28 cellular contexts compared by ENCODE assay signal in genomic region chr16:68948230-68948910, GRCh38.
DNase-seq lines count a peak whose midpoint lies in the region; ATAC-seq and TF ChIP-seq lines count a peak whose summit lies in the region.
"Had no signal": no experiment of that assay in that cellular context is flagged by ENCODE, and none has a peak within 500 bp of the region (broad histone marks: within the 10 kb centered on the region; RNA-seq: fewer than 3 reads in every experiment).

No MANE protein-coding gene starts in this region.

- H3K4me1 ChIP-seq in body of pancreas: no peaks in the 10 kb centered on the region
- H3K4me1 ChIP-seq: testis, vagina had no signal

- no peak for TF ChIP-seq POLR2A in body of pancreas (IDR thresholded peaks at IDR 0.05)

- intact Hi-C loops in body of pancreas (cut with DNase I): no loop called here

- in situ Hi-C loops in ACHN (cut with HindIII; ENCODE audit: low pct_ligation_motif_present, low pct_unique_long_range_greater_than_20kb, low sequenced_read_pairs): no loop called here

- no peaks in the 10 kb centered on the region for H3K36me3 ChIP-seq in body of pancreas (replicated peaks in 1 of 2; ENCODE audit: insufficient read depth in 1 of 2, low read depth in 2 of 2)
- H3K36me3 ChIP-seq: vagina, WERI-Rb-1 had no signal

- WGBS in body of pancreas, 2 donors: 82 to 94% methylated on average over 1 of the region's 1 CpG

- no peaks in the 10 kb centered on the region for H3K27me3 ChIP-seq in body of pancreas
- H3K27me3 ChIP-seq: testis, vagina had no signal

- no peaks in the 10 kb centered on the region for H3K9me3 ChIP-seq in body of pancreas
- H3K9me3 ChIP-seq: testis, vagina had no signal

- DNase-seq in ACHN (peak; percentile 12), M059J (ENCODE audit: low read depth) (peak; percentile 20), left lobe of liver (ENCODE audit: low spot score) (no peak), NCI-H1694 treated with DMSO at 0.1 percent for 48 hours (lab: John Stamatoyannopoulos, UW) (no peak), body of pancreas (no peak)
- no peak for DNase-seq in activated naive CD4-positive, alpha-beta T cell treated with anti-CD3 and anti-CD28 coated beads, Interleukin-2, amount 50 U/mL, for 72 hours (ENCODE audit: low spot score in 2 of 2)
- DNase-seq: activated CD4-positive, alpha-beta T cell treated with anti-CD3 and anti-CD28 coated beads, Interleukin-2, amount 10 ng/mL, durations not matched to agents 24 days and 14 days; activated T-cell treated with anti-CD3 and anti-CD28 coated beads, Interleukin-2, amount 50 U/mL, for 4 hours; COR-L47; DND-41; HFFc6; hypothalamus; left ventricle myocardium inferior; NCI-H1092 treated with DMSO at 0.1 percent for 48 hours; NCI-H187 treated with DMSO at 0.1 percent for 48 hours; NCI-H526; NK-92 treated with Interleukin-12 subunit alpha and Interleukin-12 subunit beta, amount 100 ng/mL, for 24 hours; PC-9; SIG-M5; stimulated activated naive CD8-positive, alpha-beta T cell treated with anti-CD3 and anti-CD28 coated beads, Interleukin-15, Interleukin-2, amounts not matched to agents 100 U/mL and 50 U/mL, for 24 hours; T1000; testis; WERI-Rb-1 had no signal

- H3K27ac ChIP-seq in body of pancreas: no peak overlapping the region
- H3K27ac ChIP-seq: left ventricle myocardium inferior, PC-9, testis, vagina, WERI-Rb-1 had no signal

- no peak overlapping the region for H3K4me3 ChIP-seq in body of pancreas
- H3K4me3 ChIP-seq: GM12878, left ventricle myocardium inferior, PC-9, testis, vagina had no signal

- ATAC-seq in esophagus mucosa (peak; percentile 36), left lobe of liver (peak; percentile 55), HG02885 (IDR thresholded peaks at IDR 0.05; ENCODE audit: poor library complexity, unreplicated experiment) (no peak), body of pancreas (no peak)
- no peak for ATAC-seq in activated naive CD4-positive, alpha-beta T cell treated with anti-CD3 and anti-CD28 coated beads, Interleukin-2, amount 50 U/mL, for 72 hours
- ATAC-seq: activated T-cell treated with anti-CD3 and anti-CD28 coated beads, Interleukin-2, amount 50 U/mL, for 4 hours; GM12878; stimulated activated naive CD8-positive, alpha-beta T cell treated with anti-CD3 and anti-CD28 coated beads, Interleukin-15, Interleukin-2, amounts not matched to agents 100 U/mL and 50 U/mL, for 24 hours had no signal

- TF ChIP-seq CTCF in body of pancreas (IDR thresholded peaks at IDR 0.05): no peak

- no peaks in the 10 kb centered on the region for H3K9me3 Mint-ChIP-seq in activated naive CD4-positive, alpha-beta T cell treated with anti-CD3 and anti-CD28 coated beads, Interleukin-2, amount 50 U/mL, for 72 hours

- H3K27ac Mint-ChIP-seq in activated naive CD4-positive, alpha-beta T cell treated with anti-CD3 and anti-CD28 coated beads, Interleukin-2, amount 50 U/mL, for 72 hours: no peak overlapping the region
- H3K27ac Mint-ChIP-seq: activated CD4-positive, alpha-beta T cell treated with anti-CD3 and anti-CD28 coated beads, Interleukin-2, amount 10 ng/mL, durations not matched to agents 24 days and 14 days; HFFc6; progenitor cell of endocrine pancreas had no signal

- peaks cover 10 to 34% of the 10 kb centered on the region in 2 donors for H3K36me3 Mint-ChIP-seq in activated naive CD4-positive, alpha-beta T cell treated with anti-CD3 and anti-CD28 coated beads, Interleukin-2, amount 50 U/mL, for 72 hours

Comparison
In these comparisons a context has a peak if more than half of its experiments do, and no peak if none do; other contexts are left out.
1. DNase-seq: peak in ACHN (single experiment) and M059J (single experiment); none in left lobe of liver (single experiment), NCI-H1694 treated with DMSO at 0.1 percent for 48 hours (single experiment), activated naive CD4-positive, alpha-beta T cell treated with anti-CD3 and anti-CD28 coated beads, Interleukin-2, amount 50 U/mL, for 72 hours (0 of 2) and body of pancreas (0 of 4).
2. ATAC-seq: peak in esophagus mucosa (single experiment) and left lobe of liver (single experiment); none in activated naive CD4-positive, alpha-beta T cell treated with anti-CD3 and anti-CD28 coated beads, Interleukin-2, amount 50 U/mL, for 72 hours (0 of 2), HG02885 (single experiment) and body of pancreas (single experiment).